In the genomic region with DNA sequence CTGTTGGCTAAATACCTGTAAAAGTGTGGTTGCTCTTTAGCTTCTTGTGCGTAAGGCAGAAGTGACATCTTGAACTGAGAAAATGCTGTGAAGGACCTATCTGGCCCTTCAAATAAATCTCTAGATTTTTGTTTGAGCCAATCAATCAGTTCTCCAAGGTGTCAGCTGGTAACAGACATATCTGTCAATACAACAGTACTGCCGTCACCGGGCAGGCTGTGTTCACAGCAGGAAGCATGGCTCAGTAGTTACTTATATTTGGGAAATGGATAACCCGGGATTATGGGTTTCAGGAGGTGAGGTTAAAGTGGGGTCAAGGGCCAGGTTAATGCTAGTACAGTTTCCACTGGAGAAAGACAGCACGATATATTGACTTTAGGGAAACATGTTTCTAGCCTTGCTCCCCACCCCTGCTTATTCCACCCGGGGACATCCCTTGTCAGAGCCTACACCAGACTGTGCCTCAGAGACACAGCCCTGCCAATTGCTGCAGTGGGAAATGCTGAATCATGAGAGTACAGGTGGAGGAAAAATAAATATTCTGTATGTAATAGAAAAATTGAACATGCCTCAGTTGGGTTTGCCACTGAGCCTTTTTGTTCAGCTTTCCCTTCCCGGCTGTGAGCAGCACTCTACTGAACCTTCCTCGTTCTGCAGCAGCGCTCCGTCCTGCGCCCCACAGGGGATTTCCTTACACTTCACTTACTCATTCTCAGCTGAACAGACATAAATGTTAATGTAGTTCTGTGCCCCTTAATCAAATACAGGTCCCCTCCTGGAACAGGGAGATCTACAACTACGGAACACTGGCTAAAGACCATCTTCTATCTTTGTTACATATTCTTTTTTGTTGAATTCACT, we compare ENCODE assay signal across 1 cellular context.
TF ChIP-seq lines count a peak whose summit lies in the region.

No MANE protein-coding gene starts in this region.

TF ChIP-seq in HepG2, 621 proteins besides CTCF, POLR2A, EP300 and RAD21 (continued from another document):
- TF ChIP-seq ZSCAN5A (CRISPR knock-in tag; IDR thresholded peaks at IDR 0.05; ENCODE audit: borderline replicate concordance), result no peak
- no peak for TF ChIP-seq THAP9 (CRISPR knock-in tag; IDR thresholded peaks at IDR 0.05; ENCODE audit: borderline replicate concordance)
- TF ChIP-seq, protein P1, sequence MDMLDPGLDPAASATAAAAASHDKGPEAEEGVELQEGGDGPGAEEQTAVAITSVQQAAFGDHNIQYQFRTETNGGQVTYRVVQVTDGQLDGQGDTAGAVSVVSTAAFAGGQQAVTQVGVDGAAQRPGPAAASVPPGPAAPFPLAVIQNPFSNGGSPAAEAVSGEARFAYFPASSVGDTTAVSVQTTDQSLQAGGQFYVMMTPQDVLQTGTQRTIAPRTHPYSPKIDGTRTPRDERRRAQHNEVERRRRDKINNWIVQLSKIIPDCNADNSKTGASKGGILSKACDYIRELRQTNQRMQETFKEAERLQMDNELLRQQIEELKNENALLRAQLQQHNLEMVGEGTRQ (IDR thresholded peaks at IDR 0.05; ENCODE audit: low read depth, low read length), result no peak
- TF ChIP-seq, protein P1 (CRISPR knock-in tag; IDR thresholded peaks at IDR 0.05; ENCODE audit: borderline replicate concordance), result no peak
- peak; percentile 68 for TF ChIP-seq RARA (CRISPR knock-in tag; IDR thresholded peaks at IDR 0.05)
- no peak for TF ChIP-seq ZSCAN31 (CRISPR knock-in tag; IDR thresholded peaks at IDR 0.05; ENCODE audit: low read depth)
- TF ChIP-seq FOXP1 (IDR thresholded peaks at IDR 0.05), result no peak
- no peak for TF ChIP-seq FOXP1 (CRISPR knock-in tag; IDR thresholded peaks at IDR 0.05)
- no peak for TF ChIP-seq ZBTB3 (CRISPR knock-in tag; IDR thresholded peaks at IDR 0.05; ENCODE audit: borderline replicate concordance, low read depth)
- TF ChIP-seq MAFK (conservative IDR thresholded peaks at IDR 0.05 in 1 of 2, IDR thresholded peaks at IDR 0.05 in 1 of 2; ENCODE audit: low read length in 2 of 2), result 0 out of 4 replicates have a peak, but pooled peaks of 1 of the 2 experiments have one; percentile 1
- no peak for TF ChIP-seq GATAD1 (CRISPR knock-in tag; IDR thresholded peaks at IDR 0.05)
- TF ChIP-seq, protein P2, sequence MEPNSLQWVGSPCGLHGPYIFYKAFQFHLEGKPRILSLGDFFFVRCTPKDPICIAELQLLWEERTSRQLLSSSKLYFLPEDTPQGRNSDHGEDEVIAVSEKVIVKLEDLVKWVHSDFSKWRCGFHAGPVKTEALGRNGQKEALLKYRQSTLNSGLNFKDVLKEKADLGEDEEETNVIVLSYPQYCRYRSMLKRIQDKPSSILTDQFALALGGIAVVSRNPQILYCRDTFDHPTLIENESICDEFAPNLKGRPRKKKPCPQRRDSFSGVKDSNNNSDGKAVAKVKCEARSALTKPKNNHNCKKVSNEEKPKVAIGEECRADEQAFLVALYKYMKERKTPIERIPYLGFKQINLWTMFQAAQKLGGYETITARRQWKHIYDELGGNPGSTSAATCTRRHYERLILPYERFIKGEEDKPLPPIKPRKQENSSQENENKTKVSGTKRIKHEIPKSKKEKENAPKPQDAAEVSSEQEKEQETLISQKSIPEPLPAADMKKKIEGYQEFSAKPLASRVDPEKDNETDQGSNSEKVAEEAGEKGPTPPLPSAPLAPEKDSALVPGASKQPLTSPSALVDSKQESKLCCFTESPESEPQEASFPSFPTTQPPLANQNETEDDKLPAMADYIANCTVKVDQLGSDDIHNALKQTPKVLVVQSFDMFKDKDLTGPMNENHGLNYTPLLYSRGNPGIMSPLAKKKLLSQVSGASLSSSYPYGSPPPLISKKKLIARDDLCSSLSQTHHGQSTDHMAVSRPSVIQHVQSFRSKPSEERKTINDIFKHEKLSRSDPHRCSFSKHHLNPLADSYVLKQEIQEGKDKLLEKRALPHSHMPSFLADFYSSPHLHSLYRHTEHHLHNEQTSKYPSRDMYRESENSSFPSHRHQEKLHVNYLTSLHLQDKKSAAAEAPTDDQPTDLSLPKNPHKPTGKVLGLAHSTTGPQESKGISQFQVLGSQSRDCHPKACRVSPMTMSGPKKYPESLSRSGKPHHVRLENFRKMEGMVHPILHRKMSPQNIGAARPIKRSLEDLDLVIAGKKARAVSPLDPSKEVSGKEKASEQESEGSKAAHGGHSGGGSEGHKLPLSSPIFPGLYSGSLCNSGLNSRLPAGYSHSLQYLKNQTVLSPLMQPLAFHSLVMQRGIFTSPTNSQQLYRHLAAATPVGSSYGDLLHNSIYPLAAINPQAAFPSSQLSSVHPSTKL (CRISPR knock-in tag; IDR thresholded peaks at IDR 0.05), result 0 out of 2 replicates have a peak, but pooled peaks have one; percentile 9
